21 cellular contexts compared by ENCODE assay signal in genomic region chr2:175904035-175904434, GRCh38.
"Had no signal": no experiment of that assay in that cellular context is flagged by ENCODE, and none has a peak within 500 bp of the region (broad histone marks: within the 10 kb centered on the region; RNA-seq: fewer than 3 reads in every experiment).

No MANE protein-coding gene starts in this region.

- ATAC-seq: effector memory CD8-positive, alpha-beta T cell; esophagus mucosa; left cardiac atrium; left lung; left ventricle myocardium superior; lower lobe of right lung; mucosa of descending colon had no signal

- DNase-seq: colonic mucosa; cortex of kidney; effector CD8-positive, alpha-beta T cell; effector memory CD8-positive, alpha-beta T cell; endodermal cell; erythroblast; esophagus squamous epithelium; foreskin fibroblast; gastrocnemius medialis; glutamatergic neuron; head of caudate nucleus; heart right ventricle; hippocampal formation; left cardiac atrium; left lung; left ventricle myocardium superior; lower lobe of right lung; mesenchymal stem cell; mucosa of descending colon had no signal

- H3K36me3 ChIP-seq: colonic mucosa, esophagus squamous epithelium, gastrocnemius medialis, heart right ventricle, left lung, lower lobe of right lung had no signal

- H3K4me3 ChIP-seq: colonic mucosa, esophagus squamous epithelium, gastrocnemius medialis, heart right ventricle, left lung, lower lobe of right lung, mucosa of descending colon had no signal

- H3K27ac ChIP-seq: colonic mucosa, epithelial cell of prostate, esophagus squamous epithelium, gastrocnemius medialis, heart right ventricle, left lung, lower lobe of right lung had no signal

- H3K4me1 ChIP-seq: colonic mucosa, esophagus squamous epithelium, left lung, lower lobe of right lung had no signal

- H3K27me3 ChIP-seq: colonic mucosa, esophagus squamous epithelium, gastrocnemius medialis, heart right ventricle, left lung had no signal

- H3K9me3 ChIP-seq: colonic mucosa, esophagus squamous epithelium, gastrocnemius medialis, heart right ventricle, left lung, lower lobe of right lung, mucosa of descending colon had no signal
